Comparison of ENCODE assay signal across 16 cellular contexts in genomic region chrX:884091-884490, GRCh38.
DNase-seq lines count a peak whose midpoint lies in the region; ATAC-seq, FAIRE-seq and TF ChIP-seq lines count a peak whose summit lies in the region.
"Had no signal": no experiment of that assay in that cellular context is flagged by ENCODE, and none has a peak within 500 bp of the region (broad histone marks: within the 10 kb centered on the region; RNA-seq: fewer than 3 reads in every experiment).

No MANE protein-coding gene starts in this region.

- H3K9ac ChIP-seq in IMR-90 (ENCODE audit: low read depth, low read length) (no peak overlapping the region), H1 (replicated peaks in 1 of 4; ENCODE audit: extremely low read depth in 1 of 4, low read depth in 3 of 4, low read length in 3 of 4) (no peak overlapping the region), mesendoderm (ENCODE audit: low read length) (no peak overlapping the region)

- H3K79me2 ChIP-seq in H1 (ENCODE audit: control insufficient read depth in 1 of 2, insufficient read depth in 2 of 2, low read length in 2 of 2) (no peaks in the 10 kb centered on the region), mesendoderm (ENCODE audit: control insufficient read depth, insufficient read depth, low read length) (no peaks in the 10 kb centered on the region)

- no peak overlapping the region for H2BK12ac ChIP-seq in H1 (ENCODE audit: low read depth, low read length)

- TF ChIP-seq POLR2A in IMR-90 (IDR thresholded peaks at IDR 0.05; ENCODE audit: low read depth, low read length), result no peak
- TF ChIP-seq POLR2A in H1 (IDR thresholded peaks at IDR 0.05; ENCODE audit: control extremely low read depth in 1 of 2, low read depth in 2 of 2, low read length in 2 of 2), result no peak

- peak overlapping the region; percentile 72 for H2AK9ac ChIP-seq in IMR-90 (replicated peaks; ENCODE audit: low read depth, low read length, poor library complexity)

- H3K23ac ChIP-seq in IMR-90 (ENCODE audit: low read depth, low read length) (no peak overlapping the region), H1 (ENCODE audit: insufficient read length) (no peak overlapping the region), mesendoderm (ENCODE audit: low read length) (no peak overlapping the region)

- H3K36me3 ChIP-seq in IMR-90 (ENCODE audit: control insufficient read depth, insufficient read depth, low read length) (no peaks in the 10 kb centered on the region), H1 (ENCODE audit: control insufficient read depth in 2 of 4, insufficient read depth in 4 of 4, low read length in 3 of 4) (no peaks in the 10 kb centered on the region), mesendoderm (ENCODE audit: control insufficient read depth, insufficient read depth, low read length) (no peaks in the 10 kb centered on the region), psoas muscle (ENCODE audit: insufficient read depth in 1 of 2, low read depth in 1 of 2) (no peaks in the 10 kb centered on the region)

- BruUV-seq in IMR-90 (replicated peaks; lab: Mats Ljungman, UMichigan), result no TSS peak

- H4K91ac ChIP-seq in IMR-90 (ENCODE audit: insufficient read depth, low read depth, low read length) (no peak overlapping the region), H1 (replicated peaks; ENCODE audit: insufficient read length, low read length) (no peak overlapping the region)

- dilution Hi-C loops in IMR-90 (cut with HindIII; ENCODE audit: low sequenced_read_pairs, unreplicated experiment), result no loop called here

- CTCF ChIA-PET in IMR-90 (lab: Yijun Ruan, JAX) (no interaction called here), H1 (lab: Charles Lee; ENCODE audit: partially characterized antibody) (no interaction called here)

- intact Hi-C loops in IMR-90 (cut with micrococcal nuclease) (no loop called here), left ventricle myocardium superior (cut with micrococcal nuclease) (no loop called here), psoas muscle (cut with DNase I) (no loop called here)

- no peak overlapping the region for H2BK20ac ChIP-seq in IMR-90 (ENCODE audit: low read depth, low read length)
- H2BK20ac ChIP-seq in H1 (ENCODE audit: low read length), result no peak overlapping the region

- H3K9me1 ChIP-seq in IMR-90 (ENCODE audit: insufficient read depth, low read length), result no peaks in the 10 kb centered on the region

- no peak overlapping the region for H3K27ac ChIP-seq in IMR-90 (ENCODE audit: insufficient read depth, low read length)
- H3K27ac ChIP-seq in H1 (ENCODE audit: low read depth, low read length), result no peak overlapping the region
- H3K27ac ChIP-seq in mesendoderm (ENCODE audit: low read depth, low read length), result no peak overlapping the region
- no peak overlapping the region for H3K27ac ChIP-seq in psoas muscle

- H3K4me2 ChIP-seq in IMR-90 (ENCODE audit: low read depth, low read length), result no peak overlapping the region
- no peak overlapping the region for H3K4me2 ChIP-seq in H1 (ENCODE audit: insufficient read depth in 1 of 2, low read depth in 2 of 2, low read length in 2 of 2)
- H3K4me2 ChIP-seq in mesendoderm (ENCODE audit: low read length), result no peak overlapping the region

- no peak for ATAC-seq in IMR-90 (ENCODE audit: low read depth)
- ATAC-seq in left ventricle myocardium superior, result no peak
- no peak for ATAC-seq in psoas muscle
- ATAC-seq: GM12878, HCT116 had no signal

- H2BK15ac ChIP-seq in IMR-90 (ENCODE audit: low read depth, low read length) (no peak overlapping the region), H1 (ENCODE audit: low read length) (no peak overlapping the region), mesendoderm (replicated peaks; ENCODE audit: low read depth) (no peak overlapping the region)

- H3K56ac ChIP-seq in IMR-90 (ENCODE audit: extremely low read depth, insufficient read depth, low read length), result no peak overlapping the region
- H3K56ac ChIP-seq in H1 (replicated peaks; ENCODE audit: insufficient read length, low read depth, low read length), result no peak overlapping the region
- no peak overlapping the region for H3K56ac ChIP-seq in mesendoderm (ENCODE audit: low read length)

- DNase-seq in IMR-90, result no peak
- DNase-seq in H1 (ENCODE audit: low read depth in 1 of 2, low spot score in 2 of 2), result no peak
- DNase-seq in mesendoderm, result peak; percentile 41
- DNase-seq in mesenteric fat pad (ENCODE audit: low spot score), result no peak
- DNase-seq in left ventricle myocardium superior, result no peak
- no peak for DNase-seq in psoas muscle
- DNase-seq: C1 segment of cervical spinal cord; Calu3; CD4-positive, alpha-beta memory T cell; COR-L47; DMS153; DND-41; GDM1 had no signal

- H4K8ac ChIP-seq in IMR-90 (ENCODE audit: low read depth in 2 of 2, low read length in 2 of 2) (no peak overlapping the region), H1 (ENCODE audit: extremely low read depth, insufficient read depth, low read length) (no peak overlapping the region), mesendoderm (ENCODE audit: low read depth, low read length) (no peak overlapping the region)

- no peak overlapping the region for H2AFZ ChIP-seq in IMR-90 (replicated peaks; ENCODE audit: low read length, poor library complexity)
- 0 out of 2 replicates have a peak overlapping the region, but pooled peaks have one; percentile 13 for H2AFZ ChIP-seq in H1 (ENCODE audit: low read length)

- H4K20me1 ChIP-seq in IMR-90 (ENCODE audit: insufficient read depth, low read length), result no peaks in the 10 kb centered on the region
- no peaks in the 10 kb centered on the region for H4K20me1 ChIP-seq in H1 (replicated peaks in 1 of 2; ENCODE audit: control insufficient read depth in 1 of 2, insufficient read depth in 2 of 2, low read length in 2 of 2)

- H4K5ac ChIP-seq in IMR-90 (ENCODE audit: low read depth, low read length) (no peak overlapping the region), H1 (ENCODE audit: insufficient read length, low read depth, low read length) (no peak overlapping the region), mesendoderm (ENCODE audit: low read length) (no peak overlapping the region)

- TF ChIP-seq EP300 in H1 (IDR thresholded peaks at IDR 0.05; ENCODE audit: borderline replicate concordance in 1 of 2, low read depth in 2 of 2, low read length in 2 of 2), result no peak

- no peak overlapping the region for H2BK120ac ChIP-seq in IMR-90 (ENCODE audit: low read depth, low read length)
- H2BK120ac ChIP-seq in H1 (replicated peaks; ENCODE audit: low read depth, low read length), result no peak overlapping the region
- H2BK120ac ChIP-seq in mesendoderm (ENCODE audit: low read depth, low read length), result no peak overlapping the region

- WGBS in IMR-90 (ENCODE audit: extremely low coverage in 2 of 2, insufficient read length in 1 of 2), 2 experiments, result 51% methylated on average over 9 of the region's 17 CpGs; no CpG with 5 or more reads in 1 of the 2 experiments
- WGBS in H1 (ENCODE audit: extremely low coverage in 1 of 2, insufficient coverage in 1 of 2, insufficient read length in 1 of 2, insufficient replicate concordance in 2 of 2, low coverage in 1 of 2, low lambda C conversion rate in 2 of 2, missing lambda C conversion rate in 1 of 2), 2 experiments, result 83% methylated on average over 17 of the region's 17 CpGs; no CpG with 5 or more reads in 1 of the 2 experiments
- WGBS in mesendoderm (ENCODE audit: extremely low coverage, insufficient coverage, low lambda C conversion rate), result no CpG with 5 or more reads among the region's 17 CpGs
- WGBS in psoas muscle, 3 donors, result 62 to 66% (median 64%) methylated on average over 17 of the region's 17 CpGs

- H3K79me1 ChIP-seq in IMR-90 (ENCODE audit: low read depth in 1 of 2, low read length in 2 of 2), result no peaks in the 10 kb centered on the region
- no peaks in the 10 kb centered on the region for H3K79me1 ChIP-seq in H1 (ENCODE audit: low read depth, low read length)
- no peaks in the 10 kb centered on the region for H3K79me1 ChIP-seq in mesendoderm (ENCODE audit: low read length)

- H3K18ac ChIP-seq in IMR-90 (ENCODE audit: low read depth, low read length), result no peak overlapping the region
- H3K18ac ChIP-seq in H1 (ENCODE audit: extremely low read depth, low read length), result no peak overlapping the region
- H3K18ac ChIP-seq in mesendoderm (ENCODE audit: low read length), result no peak overlapping the region

- no peak for TF ChIP-seq RAD21 in IMR-90 (IDR thresholded peaks at IDR 0.05; ENCODE audit: low read length)
- TF ChIP-seq RAD21 in H1 (IDR thresholded peaks at IDR 0.05 in 1 of 2, conservative IDR thresholded peaks at IDR 0.05 in 1 of 2; ENCODE audit: low read depth in 2 of 2, low read length in 2 of 2), result no peak

- H3K27me3 ChIP-seq in IMR-90 (ENCODE audit: control insufficient read depth, insufficient read depth, low read length) (no peaks in the 10 kb centered on the region), H1 (replicated peaks in 1 of 4; ENCODE audit: control insufficient read depth in 3 of 4, extremely low read depth in 1 of 4, insufficient read depth in 3 of 4, low read length in 3 of 4) (no peaks in the 10 kb centered on the region; a peak in 1 of 7 replicates), mesendoderm (ENCODE audit: insufficient read depth, low read length, poor library complexity) (no peaks in the 10 kb centered on the region), psoas muscle (ENCODE audit: insufficient read depth in 3 of 3, low read length in 2 of 3) (no peaks in the 10 kb centered on the region)

- H3K4ac ChIP-seq in IMR-90 (ENCODE audit: low read depth, low read length), result no peak overlapping the region
- no peak overlapping the region for H3K4ac ChIP-seq in H1 (replicated peaks; ENCODE audit: insufficient read length, low read depth, low read length)
- H3K4ac ChIP-seq in mesendoderm (ENCODE audit: low read depth, low read length), result no peak overlapping the region

- POLR2A ChIA-PET in IMR-90 (lab: Charles Lee; ENCODE audit: unreplicated experiment) (no interaction called here), H1 (lab: Charles Lee; ENCODE audit: partially characterized antibody) (no interaction called here)

- no peak overlapping the region for H3K4me3 ChIP-seq in IMR-90 (ENCODE audit: insufficient read depth, low read depth, low read length)
- H3K4me3 ChIP-seq in H1 (ENCODE audit: extremely low read depth in 1 of 4, insufficient read depth in 2 of 4, low read depth in 3 of 4, low read length in 4 of 4), result no peak overlapping the region
- H3K4me3 ChIP-seq in mesendoderm (ENCODE audit: low read length), result no peak overlapping the region
- H3K4me3 ChIP-seq in psoas muscle, result no peak overlapping the region
- H3K4me3 ChIP-seq: GM12878 had no signal

- H2AK5ac ChIP-seq in IMR-90 (ENCODE audit: low read depth, low read length) (no peak overlapping the region), H1 (ENCODE audit: low read depth, low read length) (no peak overlapping the region), mesendoderm (ENCODE audit: low read length) (no peak overlapping the region)

- H3K9me3 ChIP-seq in IMR-90 (ENCODE audit: control insufficient read depth, insufficient read depth, low read length) (peaks cover 13% of the 10 kb centered on the region), H1 (ENCODE audit: insufficient read depth in 2 of 2, low read depth in 1 of 2, low read length in 1 of 2) (peaks cover under 1 to 1% of the 10 kb centered on the region in 2 experiments; a peak in 2 of 4 replicates), psoas muscle (peaks cover 8% of the 10 kb centered on the region)

- no peak for FAIRE-seq in H1 (lab: Jason Lieb, UNC)
- FAIRE-seq: GM12878, GM19239 had no signal

- H2BK5ac ChIP-seq in IMR-90 (ENCODE audit: low read depth, low read length, poor library complexity, severe bottlenecking) (no peak overlapping the region), H1 (ENCODE audit: low read depth, low read length) (no peak overlapping the region), mesendoderm (ENCODE audit: low read length) (no peak overlapping the region)

- H3K14ac ChIP-seq in IMR-90 (replicated peaks; ENCODE audit: low read depth, low read length) (no peak overlapping the region), H1 (ENCODE audit: insufficient read length) (no peak overlapping the region)

- in situ Hi-C loops in IMR-90 (cut with MboI; ENCODE audit: low sequenced_read_pairs), result no loop called here

- TF ChIP-seq CTCF in IMR-90 (conservative IDR thresholded peaks at IDR 0.05; ENCODE audit: low read depth, low read length), result no peak
- TF ChIP-seq CTCF in H1 (IDR thresholded peaks at IDR 0.05; ENCODE audit: control extremely low read depth in 1 of 3, insufficient read depth in 1 of 3, low read depth in 1 of 3, low read length in 3 of 3), result no peak
- TF ChIP-seq CTCF in psoas muscle (IDR thresholded peaks at IDR 0.05), result no peak

- H3K4me1 ChIP-seq in IMR-90 (ENCODE audit: control insufficient read depth, insufficient read depth, low read length), result no peaks in the 10 kb centered on the region
- H3K4me1 ChIP-seq in H1 (replicated peaks in 1 of 4; ENCODE audit: control insufficient read depth in 3 of 4, insufficient read depth in 4 of 4, low read length in 3 of 4), result peaks cover 0 to 2% (median 0%) of the 10 kb centered on the region in 4 experiments; a peak in 1 of 7 replicates
- no peaks in the 10 kb centered on the region for H3K4me1 ChIP-seq in mesendoderm (ENCODE audit: control insufficient read depth, low read depth, low read length)
- H3K4me1 ChIP-seq in psoas muscle, result no peaks in the 10 kb centered on the region

- H3K23me2 ChIP-seq in H1 (ENCODE audit: low read depth, low read length), result no peaks in the 10 kb centered on the region
